8 cellular contexts compared by ENCODE assay signal in genomic region chr18:57561728-57562423, GRCh38. TPM values are rescaled to one million over a fixed set of nuclear protein-coding genes. Genes with fewer than 3 reads are reported as not detected.
DNase-seq lines count a peak whose midpoint lies in the region; ATAC-seq and TF ChIP-seq lines count a peak whose summit lies in the region.

No MANE protein-coding gene starts in this region.

- H3K4me3 ChIP-seq in HL-60 (replicated peaks; ENCODE audit: insufficient read depth, low read length): no peak overlapping the region
- H3K4me3 ChIP-seq in thyroid gland (replicated peaks in 1 of 3): no peak overlapping the region

- H3K27me3 ChIP-seq in HL-60 (ENCODE audit: insufficient read depth, poor library complexity, severe bottlenecking) (no peaks in the 10 kb centered on the region), thyroid gland (no peaks in the 10 kb centered on the region)

- TF ChIP-seq CTCF in HL-60 (IDR thresholded peaks at IDR 0.05; ENCODE audit: insufficient read depth, low read length) (peak; percentile 78), brain (conservative IDR thresholded peaks at IDR 0.05) (peak; percentile 94 to 99), thyroid gland (IDR thresholded peaks at IDR 0.05) (peak; percentile 61 to 77 (median 68))

- 50 to 52% methylated on average over 4 of the region's 4 CpGs for WGBS in thyroid gland, 2 donors

- ATAC-seq in HG02973 (IDR thresholded peaks at IDR 0.05; ENCODE audit: unreplicated experiment): no peak

- no peaks in the 10 kb centered on the region for H3K27me3 Mint-ChIP-seq in activated CD4-positive, alpha-beta T cell treated with anti-CD3 and anti-CD28 coated beads, Interleukin-2, amount 10 ng/mL, durations not matched to agents 24 days and 14 days
- H3K27me3 Mint-ChIP-seq in brain: no peaks in the 10 kb centered on the region

- peak; percentile 81 for DNase-seq in activated CD4-positive, alpha-beta T cell treated with anti-CD3 and anti-CD28 coated beads, Interleukin-2, amount 10 ng/mL, durations not matched to agents 24 days and 14 days
- DNase-seq in activated CD4-positive, alpha-beta T cell treated with anti-CD3 and anti-CD28 coated beads for 1 hour: no peak
- DNase-seq in HL-60 (ENCODE audit: low read depth in 1 of 2, low spot score in 1 of 2): peak; percentile 32 to 51
- peak; percentile 53 to 54 for DNase-seq in NOMO-1 (lab: John Stamatoyannopoulos, UW; ENCODE audit: unreplicated experiment in 2 of 2)
- peak; percentile 81 for DNase-seq in inferior parietal cortex (ENCODE audit: extremely low spot score)
- no peak for DNase-seq in thyroid gland

- H3K4me1 ChIP-seq in thyroid gland: no peaks in the 10 kb centered on the region

- H3K9me3 Mint-ChIP-seq in activated CD4-positive, alpha-beta T cell treated with anti-CD3 and anti-CD28 coated beads, Interleukin-2, amount 10 ng/mL, durations not matched to agents 24 days and 14 days: no peaks in the 10 kb centered on the region
- no peaks in the 10 kb centered on the region for H3K9me3 Mint-ChIP-seq in brain

- no peak overlapping the region for H3K4me3 Mint-ChIP-seq in activated CD4-positive, alpha-beta T cell treated with anti-CD3 and anti-CD28 coated beads, Interleukin-2, amount 10 ng/mL, durations not matched to agents 24 days and 14 days
- H3K4me3 Mint-ChIP-seq in brain: peak overlapping the region in 4 of 5 experiments; percentile 6 to 60 (median 52)

- H3K9me3 ChIP-seq in thyroid gland: no peaks in the 10 kb centered on the region

- no peak for TF ChIP-seq POLR2A in thyroid gland (IDR thresholded peaks at IDR 0.05)

- no peak overlapping the region for H3K27ac ChIP-seq in HL-60 (replicated peaks)
- H3K27ac ChIP-seq in thyroid gland: no peak overlapping the region

- no peak overlapping the region for H3K27ac Mint-ChIP-seq in activated CD4-positive, alpha-beta T cell treated with anti-CD3 and anti-CD28 coated beads, Interleukin-2, amount 10 ng/mL, durations not matched to agents 24 days and 14 days
- H3K27ac Mint-ChIP-seq in brain: peak overlapping the region in 4 of 5 experiments; percentile 2 to 79 (median 72)

- H3K4me1 Mint-ChIP-seq in activated CD4-positive, alpha-beta T cell treated with anti-CD3 and anti-CD28 coated beads, Interleukin-2, amount 10 ng/mL, durations not matched to agents 24 days and 14 days: no peaks in the 10 kb centered on the region
- peaks cover 22% of the 10 kb centered on the region for H3K4me1 Mint-ChIP-seq in brain

- H3K36me3 Mint-ChIP-seq in activated CD4-positive, alpha-beta T cell treated with anti-CD3 and anti-CD28 coated beads, Interleukin-2, amount 10 ng/mL, durations not matched to agents 24 days and 14 days (ENCODE audit: low read depth): peaks cover 19% of the 10 kb centered on the region
- peaks cover 39% of the 10 kb centered on the region for H3K36me3 Mint-ChIP-seq in brain

- intact Hi-C loops in activated CD4-positive, alpha-beta T cell treated with anti-CD3 and anti-CD28 coated beads, Interleukin-2, amount 10 ng/mL, durations not matched to agents 24 days and 14 days (cut with micrococcal nuclease): loop anchor here (5.0 kb wide), 2 partner anchors 815 to 855 kb away; no protein-coding TSS in a partner anchor
- intact Hi-C loops in thyroid gland (cut with DNase I): no loop called here

- H3K36me3 ChIP-seq in thyroid gland: peaks cover 8 to 27% of the 10 kb centered on the region in 2 donors

RNA-seq across cellular contexts. Expression of gene FECH, which starts 24.6 kb away (rescaled TPM):
- total RNA-seq in activated CD4-positive, alpha-beta T cell treated with anti-CD3 and anti-CD28 coated beads, Interleukin-2, amount 10 ng/mL, durations not matched to agents 24 days and 14 days: 22.4 and 25.1 TPM in 2 replicates
- polyA plus RNA-seq in brain (ENCODE audit: insufficient read depth, low read depth, low replicate concordance): 25.8 TPM
- 100 to 1,000 TPM in 3 of 4 donors, 10 to 100 TPM in 1; 65.7 to 168 (median 135) TPM for total RNA-seq in thyroid gland

RNA-seq across cellular contexts. Expression of gene NARS1, which starts 59.8 kb away (rescaled TPM):
- total RNA-seq in activated CD4-positive, alpha-beta T cell treated with anti-CD3 and anti-CD28 coated beads, Interleukin-2, amount 10 ng/mL, durations not matched to agents 24 days and 14 days: 125 and 129 TPM in 2 replicates
- 106 TPM for polyA plus RNA-seq in brain (ENCODE audit: insufficient read depth, low read depth, low replicate concordance)
- total RNA-seq in thyroid gland: 100 to 1,000 TPM; 149 to 193 (median 174) TPM

Comparison
In these comparisons a context has a peak if more than half of its experiments do, and no peak if none do; other contexts are left out.
1. DNase-seq: peak in activated CD4-positive, alpha-beta T cell treated with anti-CD3 and anti-CD28 coated beads, Interleukin-2, amount 10 ng/mL, durations not matched to agents 24 days and 14 days (single experiment), HL-60 (2 of 2), NOMO-1 (2 of 2) and inferior parietal cortex (single experiment); none in activated CD4-positive, alpha-beta T cell treated with anti-CD3 and anti-CD28 coated beads for 1 hour (single experiment) and thyroid gland (0 of 2).
2. Peak in every context shown above with its lines, with median percentiles within 50 percentile points of each other: CTCF ChIP-seq.